In genomic region chr10:119494224-119495060, GRCh38 we compare ENCODE assay signal across 9 cellular contexts. TPM values are rescaled to one million over a fixed set of nuclear protein-coding genes. Genes with fewer than 3 reads are reported as not detected.
A peak's percentile ranks its signal among the peaks of the same experiment; 100 is the strongest.
DNase-seq lines count a peak whose midpoint lies in the region; ATAC-seq and TF ChIP-seq lines count a peak whose summit lies in the region.
"Had no signal": no experiment of that assay in that cellular context is flagged by ENCODE, and none has a peak within 500 bp of the region (broad histone marks: within the 10 kb centered on the region; RNA-seq: fewer than 3 reads in every experiment).

No MANE protein-coding gene starts in this region.

- DNase-seq in activated T-cell treated with anti-CD3 and anti-CD28 coated beads, Interleukin-2, amount 50 U/mL, for 72 hours = no peak
- no peak for DNase-seq in activated T-cell treated with anti-CD3 and anti-CD28 coated beads for 4 hours
- no peak for DNase-seq in Peyer's patch
- peak; percentile 24 to 65 for DNase-seq in foreskin fibroblast
- DNase-seq in tibial nerve (ENCODE audit: low spot score in 2 of 2) = no peak
- no peak for DNase-seq in GOT3 (lab: John Stamatoyannopoulos, UW)
- DNase-seq: right lobe of liver had no signal

- peak overlapping the region in 1 of 2 donors; percentile 41 for H3K4me3 Mint-ChIP-seq in activated T-cell treated with anti-CD3 and anti-CD28 coated beads, Interleukin-2, amount 50 U/mL, for 72 hours

- no peaks in the 10 kb centered on the region for H3K9me3 Mint-ChIP-seq in activated T-cell treated with anti-CD3 and anti-CD28 coated beads, Interleukin-2, amount 50 U/mL, for 72 hours

- TF ChIP-seq POLR2A in Peyer's patch (IDR thresholded peaks at IDR 0.05) = no peak
- TF ChIP-seq POLR2A in tibial nerve (IDR thresholded peaks at IDR 0.05) = no peak

- H3K27me3 ChIP-seq in Peyer's patch = no peaks in the 10 kb centered on the region
- H3K27me3 ChIP-seq in tibial nerve = no peaks in the 10 kb centered on the region
- H3K27me3 ChIP-seq: right lobe of liver had no signal

- no peak overlapping the region for H3K4me3 ChIP-seq in Peyer's patch
- no peak overlapping the region for H3K4me3 ChIP-seq in foreskin fibroblast (ENCODE audit: low read depth in 1 of 2, low read length in 2 of 2)
- H3K4me3 ChIP-seq in tibial nerve = no peak overlapping the region
- H3K4me3 ChIP-seq: right lobe of liver had no signal

- TF ChIP-seq CTCF in Peyer's patch (IDR thresholded peaks at IDR 0.05) (no peak), foreskin fibroblast (IDR thresholded peaks at IDR 0.05; ENCODE audit: low read depth, low read length) (no peak), tibial nerve (IDR thresholded peaks at IDR 0.05) (no peak)

- H3K9me3 ChIP-seq in Peyer's patch (no peaks in the 10 kb centered on the region), tibial nerve (no peaks in the 10 kb centered on the region)
- H3K9me3 ChIP-seq: right lobe of liver had no signal

- H3K27ac ChIP-seq in Peyer's patch (peak overlapping the region in 3 of 4 donors; percentile 41 to 62 (median 50)), tibial nerve (peak overlapping the region in 3 of 4 donors; percentile 15 to 54 (median 45))
- H3K27ac ChIP-seq: right lobe of liver had no signal

- 43 to 48% methylated on average over 6 of the region's 6 CpGs for WGBS in tibial nerve, 2 donors

- H3K36me3 ChIP-seq in Peyer's patch = peaks cover 0 to 4% (median 0%) of the 10 kb centered on the region in 3 donors
- H3K36me3 ChIP-seq in tibial nerve = no peaks in the 10 kb centered on the region
- H3K36me3 ChIP-seq: right lobe of liver had no signal

- TF ChIP-seq EP300 in tibial nerve (IDR thresholded peaks at IDR 0.05) = no peak

- peaks cover 83% of the 10 kb centered on the region for H3K4me1 Mint-ChIP-seq in activated T-cell treated with anti-CD3 and anti-CD28 coated beads, Interleukin-2, amount 50 U/mL, for 72 hours (ENCODE audit: low read depth)

- H3K36me3 Mint-ChIP-seq in activated T-cell treated with anti-CD3 and anti-CD28 coated beads, Interleukin-2, amount 50 U/mL, for 72 hours (ENCODE audit: insufficient read depth in 2 of 2) = peaks cover 0 to 7% of the 10 kb centered on the region in 2 donors

- no peaks in the 10 kb centered on the region for H3K27me3 Mint-ChIP-seq in activated T-cell treated with anti-CD3 and anti-CD28 coated beads, Interleukin-2, amount 50 U/mL, for 72 hours (ENCODE audit: low read depth)

- peak overlapping the region; percentile 88 for H3K27ac Mint-ChIP-seq in activated T-cell treated with anti-CD3 and anti-CD28 coated beads, Interleukin-2, amount 50 U/mL, for 72 hours

- ATAC-seq in activated T-cell treated with anti-CD3 and anti-CD28 coated beads, Interleukin-2, amount 50 U/mL, for 72 hours (replicated peaks in 1 of 2) = no peak
- ATAC-seq in GM21528 (IDR thresholded peaks at IDR 0.05; ENCODE audit: low FRiP score, unreplicated experiment) (no peak), GM19467 (IDR thresholded peaks at IDR 0.05; ENCODE audit: unreplicated experiment) (no peak)

- peaks cover 0 to 19% (median 3%) of the 10 kb centered on the region in 4 donors for H3K4me1 ChIP-seq in Peyer's patch
- peaks cover 0 to 21% (median 14%) of the 10 kb centered on the region in 4 donors for H3K4me1 ChIP-seq in tibial nerve
- H3K4me1 ChIP-seq: right lobe of liver had no signal

RNA-seq across cellular contexts. Expression of gene RGS10, which starts 48.1 kb away (rescaled TPM):
- 100 to 1,000 TPM; 161 to 208 TPM for total RNA-seq in activated T-cell treated with anti-CD3 and anti-CD28 coated beads, Interleukin-2, amount 50 U/mL, for 72 hours
- total RNA-seq in Peyer's patch (10 to 100 TPM in 2 of 4 donors, 1 to 10 TPM in 2; 3.9 to 63.5 (median 13.2) TPM), tibial nerve (10 to 100 TPM; 18.6 to 32.6 (median 28.4) TPM)

Comparison
In these comparisons a context has a peak if more than half of its experiments do, and no peak if none do; other contexts are left out.
1. DNase-seq: peak in foreskin fibroblast (2 of 2); none in activated T-cell treated with anti-CD3 and anti-CD28 coated beads, Interleukin-2, amount 50 U/mL, for 72 hours (0 of 2), activated T-cell treated with anti-CD3 and anti-CD28 coated beads for 4 hours (single experiment), Peyer's patch (0 of 3), tibial nerve (0 of 2) and GOT3 (single experiment).